17 cellular contexts compared by ENCODE assay signal in genomic region chr14:36241183-36241582, GRCh38.
DNase-seq lines count a peak whose midpoint lies in the region; TF ChIP-seq lines count a peak whose summit lies in the region.
"Had no signal": no experiment of that assay in that cellular context is flagged by ENCODE, and none has a peak within 500 bp of the region (broad histone marks: within the 10 kb centered on the region; RNA-seq: fewer than 3 reads in every experiment).

No MANE protein-coding gene starts in this region.

- no peak overlapping the region for H3K9ac ChIP-seq in liver (ENCODE audit: low read depth in 1 of 2, low read length in 2 of 2)

- H3K27me3 ChIP-seq in liver (ENCODE audit: control insufficient read depth in 4 of 4, insufficient read depth in 4 of 4, low read length in 3 of 4): no peaks in the 10 kb centered on the region

- peak; percentile 87 for DNase-seq in NCI-H2029 treated with DMSO at 0.1 percent for 48 hours (lab: John Stamatoyannopoulos, UW)
- DNase-seq in NCI-H2029 (lab: John Stamatoyannopoulos, UW): no peak
- peak; percentile 15 for DNase-seq in NCI-H1105 (lab: John Stamatoyannopoulos, UW)
- no peak for DNase-seq in middle frontal gyrus (ENCODE audit: extremely low spot score, low spot score)
- DNase-seq in GDM1 (lab: John Stamatoyannopoulos, UW): no peak
- no peak for DNase-seq in cerebellar cortex (ENCODE audit: low spot score)
- DNase-seq: activated CD4-positive, alpha-beta T cell treated with anti-CD3 and anti-CD28 coated beads, Interleukin-2, amount 10 ng/mL, durations not matched to agents 7 days and 5 days; activated naive CD4-positive, alpha-beta T cell treated with anti-CD3 and anti-CD28 coated beads for 36 hours; erythroblast; glutamatergic neuron; GOT3; MM.1S; NCI-H2171 treated with DMSO at 0.1 percent for 48 hours; nephron progenitor cell had no signal

- no peak overlapping the region for H3K4me3 ChIP-seq in liver (ENCODE audit: low read depth in 1 of 3, low read length in 3 of 3)
- H3K4me3 ChIP-seq: prostate gland had no signal

- peak; percentile 46 for TF ChIP-seq CTCF in VCaP (conservative IDR thresholded peaks at IDR 0.05)
- no peak for TF ChIP-seq CTCF in liver (IDR thresholded peaks at IDR 0.05; ENCODE audit: low read depth, low read length, missing input control)

- TF ChIP-seq RAD21 in liver (IDR thresholded peaks at IDR 0.05): peak; percentile 31 to 34

- peaks cover 0 to 5% (median 0%) of the 10 kb centered on the region in 4 donors for H3K4me1 ChIP-seq in liver (ENCODE audit: control insufficient read depth in 4 of 4, insufficient read depth in 4 of 4, low read length in 3 of 4)
- H3K4me1 ChIP-seq: prostate gland had no signal

- no peaks in the 10 kb centered on the region for H3K36me3 ChIP-seq in liver (ENCODE audit: control insufficient read depth in 4 of 4, insufficient read depth in 3 of 4, low read depth in 1 of 4, low read length in 3 of 4)
- H3K36me3 ChIP-seq: prostate gland had no signal

- no peaks in the 10 kb centered on the region for H3K9me3 ChIP-seq in liver (ENCODE audit: control insufficient read depth in 4 of 4, low read length in 3 of 4)
- H3K9me3 ChIP-seq: prostate gland had no signal

- WGBS in liver: 90% methylated on average over 3 of the region's 3 CpGs

- H3K27ac ChIP-seq in VCaP (no peak overlapping the region), liver (ENCODE audit: low read depth in 1 of 2, low read length in 2 of 2) (no peak overlapping the region)
- H3K27ac ChIP-seq: prostate gland had no signal

TF ChIP-seq in liver, 16 proteins besides CTCF, POLR2A, EP300 and RAD21:
- TF ChIP-seq EGR1 (IDR thresholded peaks at IDR 0.05; ENCODE audit: low read depth in 2 of 2): no peak
- TF ChIP-seq SP1 (IDR thresholded peaks at IDR 0.05): no peak
- TF ChIP-seq GABPA (IDR thresholded peaks at IDR 0.05 in 1 of 2, conservative IDR thresholded peaks at IDR 0.05 in 1 of 2): no peak
- TF ChIP-seq ATF3 (IDR thresholded peaks at IDR 0.05): no peak
- TF ChIP-seq, protein P1, sequence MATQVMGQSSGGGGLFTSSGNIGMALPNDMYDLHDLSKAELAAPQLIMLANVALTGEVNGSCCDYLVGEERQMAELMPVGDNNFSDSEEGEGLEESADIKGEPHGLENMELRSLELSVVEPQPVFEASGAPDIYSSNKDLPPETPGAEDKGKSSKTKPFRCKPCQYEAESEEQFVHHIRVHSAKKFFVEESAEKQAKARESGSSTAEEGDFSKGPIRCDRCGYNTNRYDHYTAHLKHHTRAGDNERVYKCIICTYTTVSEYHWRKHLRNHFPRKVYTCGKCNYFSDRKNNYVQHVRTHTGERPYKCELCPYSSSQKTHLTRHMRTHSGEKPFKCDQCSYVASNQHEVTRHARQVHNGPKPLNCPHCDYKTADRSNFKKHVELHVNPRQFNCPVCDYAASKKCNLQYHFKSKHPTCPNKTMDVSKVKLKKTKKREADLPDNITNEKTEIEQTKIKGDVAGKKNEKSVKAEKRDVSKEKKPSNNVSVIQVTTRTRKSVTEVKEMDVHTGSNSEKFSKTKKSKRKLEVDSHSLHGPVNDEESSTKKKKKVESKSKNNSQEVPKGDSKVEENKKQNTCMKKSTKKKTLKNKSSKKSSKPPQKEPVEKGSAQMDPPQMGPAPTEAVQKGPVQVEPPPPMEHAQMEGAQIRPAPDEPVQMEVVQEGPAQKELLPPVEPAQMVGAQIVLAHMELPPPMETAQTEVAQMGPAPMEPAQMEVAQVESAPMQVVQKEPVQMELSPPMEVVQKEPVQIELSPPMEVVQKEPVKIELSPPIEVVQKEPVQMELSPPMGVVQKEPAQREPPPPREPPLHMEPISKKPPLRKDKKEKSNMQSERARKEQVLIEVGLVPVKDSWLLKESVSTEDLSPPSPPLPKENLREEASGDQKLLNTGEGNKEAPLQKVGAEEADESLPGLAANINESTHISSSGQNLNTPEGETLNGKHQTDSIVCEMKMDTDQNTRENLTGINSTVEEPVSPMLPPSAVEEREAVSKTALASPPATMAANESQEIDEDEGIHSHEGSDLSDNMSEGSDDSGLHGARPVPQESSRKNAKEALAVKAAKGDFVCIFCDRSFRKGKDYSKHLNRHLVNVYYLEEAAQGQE (IDR thresholded peaks at IDR 0.05): no peak
- TF ChIP-seq JUND (IDR thresholded peaks at IDR 0.05): no peak
- TF ChIP-seq FOXA1 (IDR thresholded peaks at IDR 0.05): no peak
- TF ChIP-seq RXRA (IDR thresholded peaks at IDR 0.05): no peak
- no peak for TF ChIP-seq NR2F2 (IDR thresholded peaks at IDR 0.05)
- TF ChIP-seq HNF4A (conservative IDR thresholded peaks at IDR 0.05): no peak

Comparison
In these comparisons a context has a peak if more than half of its experiments do, and no peak if none do; other contexts are left out.
1. DNase-seq: peak in NCI-H2029 treated with DMSO at 0.1 percent for 48 hours (single experiment) and NCI-H1105 (single experiment); none in NCI-H2029 (single experiment), middle frontal gyrus (single experiment), GDM1 (single experiment) and cerebellar cortex (single experiment).